Comparison of ENCODE assay signal across 8 cellular contexts in the genomic region with DNA sequence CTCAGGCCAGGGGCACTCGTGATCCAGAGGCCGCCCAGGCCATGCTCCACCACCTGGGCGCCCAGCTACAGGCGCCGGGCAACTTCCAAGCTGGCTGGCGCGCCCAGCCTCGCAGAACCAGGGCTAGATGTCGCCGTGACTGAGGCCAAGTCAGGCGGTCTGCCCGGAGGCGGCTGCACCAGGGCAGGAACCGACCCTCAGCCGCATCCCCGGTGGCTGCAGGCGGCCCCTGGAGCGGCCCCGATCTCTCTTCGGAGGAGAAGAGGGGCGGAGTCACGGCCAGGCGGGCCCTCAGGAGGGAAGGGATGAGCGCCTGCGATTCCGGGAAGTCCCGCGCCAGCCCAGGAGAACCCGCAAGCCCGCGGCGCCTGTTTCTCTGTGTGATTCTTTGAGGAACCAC.
DNase-seq lines count a peak whose midpoint lies in the region; ATAC-seq, FAIRE-seq and TF ChIP-seq lines count a peak whose summit lies in the region.
"Not testable (repeated sequence)": the region's sequence is repeated elsewhere in the genome, so short reads cannot be mapped to it uniquely, and the experiment has no call there.

No MANE protein-coding gene starts in this region.

- not testable (repeated sequence) for H3K9me3 ChIP-seq in HUES64 (ENCODE audit: insufficient read depth, low read depth, low read length); H1 (ENCODE audit: insufficient read depth in 2 of 2, low read depth in 1 of 2, low read length in 1 of 2); right lobe of liver; thyroid gland

- H4K5ac ChIP-seq in H1 (ENCODE audit: insufficient read length, low read depth, low read length), result not testable (repeated sequence)

- not testable (repeated sequence) for H3K56ac ChIP-seq in H1 (replicated peaks; ENCODE audit: insufficient read length, low read depth, low read length)

- not testable (repeated sequence) for H3K79me1 ChIP-seq in H1 (ENCODE audit: low read depth, low read length)

- not testable (repeated sequence) for H2AFZ ChIP-seq in H1 (ENCODE audit: low read length)

- not testable (repeated sequence) for ATAC-seq in activated CD4-positive, alpha-beta T cell treated with anti-CD3 and anti-CD28 coated beads for 36 hours
- ATAC-seq in left cardiac atrium (peak in 1 of 2 donors; percentile 67), right lobe of liver (peak in 3 of 4 donors; percentile 20 to 40 (median 32))

- not testable (repeated sequence) for H3K27me3 ChIP-seq in BJ (ENCODE audit: control insufficient read depth, insufficient read depth, low read length); H1 (replicated peaks in 1 of 4; ENCODE audit: control insufficient read depth in 3 of 4, extremely low read depth in 1 of 4, insufficient read depth in 3 of 4, low read length in 3 of 4); right lobe of liver; thyroid gland
- peaks cover 13% of the 10 kb centered on the region for H3K27me3 ChIP-seq in HUES64 (ENCODE audit: insufficient read depth, low read length)

- intact Hi-C loops in activated CD4-positive, alpha-beta T cell treated with anti-CD3 and anti-CD28 coated beads for 36 hours (cut with DNase I, micrococcal nuclease); left cardiac atrium (cut with DNase I); right lobe of liver (cut with DNase I); posterior vena cava (cut with DNase I); thyroid gland (cut with DNase I): not testable (repeated sequence)

- H3K18ac ChIP-seq in H1 (ENCODE audit: extremely low read depth, low read length), result peak overlapping the region; percentile 32; the same call in 1 of the 2 replicates

- not testable (repeated sequence) for H4K91ac ChIP-seq in H1 (replicated peaks; ENCODE audit: insufficient read length, low read length)

- H3K4me2 ChIP-seq in H1 (ENCODE audit: insufficient read depth in 1 of 2, low read depth in 2 of 2, low read length in 2 of 2), result peak overlapping the region; percentile 69 to 73

- TF ChIP-seq RAD21 in H1 (IDR thresholded peaks at IDR 0.05 in 1 of 2, conservative IDR thresholded peaks at IDR 0.05 in 1 of 2; ENCODE audit: low read depth in 2 of 2, low read length in 2 of 2), result not testable (repeated sequence)

- not testable (repeated sequence) for TF ChIP-seq CTCF in BJ (IDR thresholded peaks at IDR 0.05; ENCODE audit: insufficient read depth, low read depth, low read length); H1 (IDR thresholded peaks at IDR 0.05; ENCODE audit: control extremely low read depth in 1 of 3, insufficient read depth in 1 of 3, low read depth in 1 of 3, low read length in 3 of 3); right lobe of liver (IDR thresholded peaks at IDR 0.05); thyroid gland (IDR thresholded peaks at IDR 0.05)

- not testable (repeated sequence) for DNase-seq in BJ (ENCODE audit: low read depth)
- peak; percentile 20 for DNase-seq in activated CD4-positive, alpha-beta T cell treated with anti-CD3 and anti-CD28 coated beads for 36 hours
- DNase-seq in H1 (ENCODE audit: low read depth in 1 of 2, low spot score in 2 of 2) (peak; percentile 23 to 82), left cardiac atrium (peak; percentile 40), right lobe of liver (peak; percentile 51 to 73 (median 68)), posterior vena cava (ENCODE audit: low spot score) (peak; percentile 81), thyroid gland (peak; percentile 49 to 53)

- H2BK120ac ChIP-seq in H1 (replicated peaks; ENCODE audit: low read depth, low read length), result not testable (repeated sequence)

- H2BK12ac ChIP-seq in H1 (ENCODE audit: low read depth, low read length), result not testable (repeated sequence)

- not testable (repeated sequence) for FAIRE-seq in H1 (lab: Jason Lieb, UNC)

- not testable (repeated sequence) for H3K23me2 ChIP-seq in H1 (ENCODE audit: low read depth, low read length)

- H3K27ac Mint-ChIP-seq in activated CD4-positive, alpha-beta T cell treated with anti-CD3 and anti-CD28 coated beads for 36 hours, result not testable (repeated sequence)

- not testable (repeated sequence) for TF ChIP-seq POLR2A in H1 (IDR thresholded peaks at IDR 0.05; ENCODE audit: control extremely low read depth in 1 of 2, low read depth in 2 of 2, low read length in 2 of 2); right lobe of liver (IDR thresholded peaks at IDR 0.05); thyroid gland (IDR thresholded peaks at IDR 0.05)

- H4K8ac ChIP-seq in H1 (ENCODE audit: extremely low read depth, insufficient read depth, low read length), result not testable (repeated sequence)

- not testable (repeated sequence) for H3K4me1 Mint-ChIP-seq in activated CD4-positive, alpha-beta T cell treated with anti-CD3 and anti-CD28 coated beads for 36 hours

- H2BK5ac ChIP-seq in H1 (ENCODE audit: low read depth, low read length), result not testable (repeated sequence)

- H3K36me3 Mint-ChIP-seq in activated CD4-positive, alpha-beta T cell treated with anti-CD3 and anti-CD28 coated beads for 36 hours (ENCODE audit: low read depth), result not testable (repeated sequence)

- not testable (repeated sequence) for H3K36me3 ChIP-seq in BJ (ENCODE audit: control insufficient read depth, insufficient read depth, low read length); HUES64 (ENCODE audit: insufficient read depth, low read length); H1 (ENCODE audit: control insufficient read depth in 2 of 4, insufficient read depth in 4 of 4, low read length in 3 of 4); right lobe of liver; thyroid gland

- not testable (repeated sequence) for H4K20me1 ChIP-seq in H1 (replicated peaks in 1 of 2; ENCODE audit: control insufficient read depth in 1 of 2, insufficient read depth in 2 of 2, low read length in 2 of 2)

- H3K9ac ChIP-seq in HUES64 (ENCODE audit: low read depth, low read length) (peak overlapping the region; percentile 55), H1 (replicated peaks in 1 of 4; ENCODE audit: extremely low read depth in 1 of 4, low read depth in 3 of 4, low read length in 3 of 4) (peak overlapping the region in 1 of 4 experiments; percentile 34; a peak in 2 of 7 replicates)

- H2BK15ac ChIP-seq in H1 (ENCODE audit: low read length), result not testable (repeated sequence)

- POLR2A ChIA-PET in BJ (lab: Charles Lee); activated CD4-positive, alpha-beta T cell treated with anti-CD3 and anti-CD28 coated beads for 36 hours (lab: Charles Lee); H1 (lab: Charles Lee; ENCODE audit: partially characterized antibody): not testable (repeated sequence)

- not testable (repeated sequence) for H3K14ac ChIP-seq in H1 (ENCODE audit: insufficient read length)

- not testable (repeated sequence) for H3K27ac ChIP-seq in HUES64 (ENCODE audit: low read depth, low read length); H1 (ENCODE audit: low read depth, low read length); right lobe of liver; thyroid gland

- not testable (repeated sequence) for H2BK20ac ChIP-seq in H1 (ENCODE audit: low read length)

- under 1% methylated on average over 30 of the region's 32 CpGs for WGBS in HUES64
- WGBS in H1 (ENCODE audit: extremely low coverage in 1 of 2, insufficient coverage in 1 of 2, insufficient read length in 1 of 2, insufficient replicate concordance in 2 of 2, low coverage in 1 of 2, low lambda C conversion rate in 2 of 2, missing lambda C conversion rate in 1 of 2), 2 experiments, result 2% methylated on average over 25 of the region's 32 CpGs; no CpG with 5 or more reads in 1 of the 2 experiments
- WGBS in right lobe of liver (ENCODE audit: insufficient coverage, low coverage, low lambda C conversion rate, missing lambda C conversion rate), result 0% methylated on average over 3 of the region's 32 CpGs
- WGBS in thyroid gland, 2 donors, result 1 to 7% methylated on average over 3 to 23 of the region's 32 CpGs

- not testable (repeated sequence) for H2AK5ac ChIP-seq in H1 (ENCODE audit: low read depth, low read length)

- not testable (repeated sequence) for H3K4ac ChIP-seq in H1 (replicated peaks; ENCODE audit: insufficient read length, low read depth, low read length)

- H3K23ac ChIP-seq in H1 (ENCODE audit: insufficient read length), result not testable (repeated sequence)

- H3K27me3 Mint-ChIP-seq in activated CD4-positive, alpha-beta T cell treated with anti-CD3 and anti-CD28 coated beads for 36 hours, result peaks cover 20% of the 10 kb centered on the region

- not testable (repeated sequence) for H3K4me1 ChIP-seq in HUES64 (ENCODE audit: insufficient read depth, low read length); H1 (replicated peaks in 1 of 4; ENCODE audit: control insufficient read depth in 3 of 4, insufficient read depth in 4 of 4, low read length in 3 of 4); right lobe of liver; thyroid gland

- not testable (repeated sequence) for H3K9me3 Mint-ChIP-seq in activated CD4-positive, alpha-beta T cell treated with anti-CD3 and anti-CD28 coated beads for 36 hours (ENCODE audit: low read depth)

- not testable (repeated sequence) for H3K79me2 ChIP-seq in H1 (ENCODE audit: control insufficient read depth in 1 of 2, insufficient read depth in 2 of 2, low read length in 2 of 2)

- peak overlapping the region; percentile 43 for H3K4me3 ChIP-seq in BJ (ENCODE audit: low read depth, low read length)
- peak overlapping the region; percentile 59 for H3K4me3 ChIP-seq in HUES64 (ENCODE audit: low read length)
- H3K4me3 ChIP-seq in H1 (ENCODE audit: extremely low read depth in 1 of 4, insufficient read depth in 2 of 4, low read depth in 3 of 4, low read length in 4 of 4), result peak overlapping the region; percentile 19 to 60 (median 36); a peak in 6 of 8 replicates
- H3K4me3 ChIP-seq in right lobe of liver, result peak overlapping the region; percentile 41 to 57 (median 53)
- H3K4me3 ChIP-seq in thyroid gland (replicated peaks in 1 of 3), result peak overlapping the region in 2 of 3 donors; percentile 27 to 30

- CTCF ChIA-PET in BJ (lab: Yijun Ruan, JAX), result interaction anchor here (1.3 kb wide), 1 partner anchor 96 kb away, joined by 4 read pairs; no protein-coding TSS in a partner anchor
- CTCF ChIA-PET in activated CD4-positive, alpha-beta T cell treated with anti-CD3 and anti-CD28 coated beads for 36 hours (lab: Charles Lee); H1 (lab: Charles Lee; ENCODE audit: partially characterized antibody): not testable (repeated sequence)

- not testable (repeated sequence) for H3K4me3 Mint-ChIP-seq in activated CD4-positive, alpha-beta T cell treated with anti-CD3 and anti-CD28 coated beads for 36 hours

- not testable (repeated sequence) for TF ChIP-seq EP300 in H1 (IDR thresholded peaks at IDR 0.05; ENCODE audit: borderline replicate concordance in 1 of 2, low read depth in 2 of 2, low read length in 2 of 2)
